ENCODE assay signal across 23 cellular contexts in genomic region chr7:111954056-111954455, GRCh38.
DNase-seq lines count a peak whose midpoint lies in the region; ATAC-seq and TF ChIP-seq lines count a peak whose summit lies in the region.
"Had no signal": no experiment of that assay in that cellular context is flagged by ENCODE, and none has a peak within 500 bp of the region (broad histone marks: within the 10 kb centered on the region; RNA-seq: fewer than 3 reads in every experiment).

No MANE protein-coding gene starts in this region.

- H3K4me1 ChIP-seq in H9 (ENCODE audit: insufficient read depth, low read length) (no peaks in the 10 kb centered on the region; the same call in 1 of the 2 replicates), breast epithelium (no peaks in the 10 kb centered on the region)
- H3K4me1 ChIP-seq: body of pancreas, colonic mucosa, Peyer's patch had no signal

- H2BK12ac ChIP-seq in H9 (ENCODE audit: insufficient read length, low read depth, low read length): no peak overlapping the region

- no CpG with 5 or more reads among the region's 5 CpGs for WGBS in H9 (ENCODE audit: extremely low coverage, insufficient read length, low lambda C conversion rate)

- H3K9me3 ChIP-seq in H9 (ENCODE audit: control insufficient read depth, low read depth, low read length) (no peaks in the 10 kb centered on the region), breast epithelium (no peaks in the 10 kb centered on the region)
- H3K9me3 ChIP-seq: body of pancreas, colonic mucosa, HAP-1, Peyer's patch had no signal

- peaks cover 0 to 2% (median 0%) of the 10 kb centered on the region in 3 experiments; a peak in 2 of 7 replicates for H3K36me3 Mint-ChIP-seq in H9 (ENCODE audit: insufficient read depth in 1 of 3, low read depth in 3 of 3)
- H3K36me3 Mint-ChIP-seq: activated naive CD8-positive, alpha-beta T cell treated with anti-CD3 and anti-CD28 coated beads, Interleukin-2, amount 10 ng/mL, durations not matched to agents 7 days and 5 days had no signal

- no peaks in the 10 kb centered on the region for H3K27me3 ChIP-seq in H9 (ENCODE audit: insufficient read depth, low read length)
- no peaks in the 10 kb centered on the region for H3K27me3 ChIP-seq in breast epithelium
- no peaks in the 10 kb centered on the region for H3K27me3 ChIP-seq in layer of hippocampus (ENCODE audit: control insufficient read depth, insufficient read depth, low read length)
- H3K27me3 ChIP-seq: body of pancreas, colonic mucosa, Peyer's patch had no signal

- H3K9ac ChIP-seq in H9 (ENCODE audit: extremely low read depth, insufficient read length, low read length): no peak overlapping the region

- no peak overlapping the region for H3K4me3 ChIP-seq in breast epithelium
- H3K4me3 ChIP-seq: body of pancreas, colonic mucosa, HAP-1, Peyer's patch, SK-N-MC had no signal

- no peak for DNase-seq in H9
- no peak for DNase-seq in breast epithelium (ENCODE audit: low spot score in 2 of 2)
- no peak for DNase-seq in sciatic nerve (ENCODE audit: low spot score)
- DNase-seq: activated CD4-positive, alpha-beta T cell treated with anti-CD3 and anti-CD28 coated beads, Interleukin-2, amount 50 U/mL, for 4 hours; activated CD8-positive, alpha-beta memory T cell treated with anti-CD3 and anti-CD28 coated beads, Interleukin-2, amount 50 U/mL, for 48 hours; activated naive CD8-positive, alpha-beta T cell treated with anti-CD3 and anti-CD28 coated beads, Interleukin-2, amount 10 ng/mL, durations not matched to agents 7 days and 5 days; CD4-positive, alpha-beta T cell; colonic mucosa; NCI-H1436 treated with DMSO at 0.1 percent for 48 hours; NCI-H524 treated with DMSO at 0.1 percent for 48 hours; occipital lobe; Peyer's patch; stimulated activated CD4-positive, alpha-beta T cell treated with anti-CD3 and anti-CD28 coated beads, Interleukin-12 subunit alpha, Interleukin-12 subunit beta, amount 100 ng/mL, for 4 hours; WERI-Rb-1 had no signal

- H3K27ac ChIP-seq in H9 (ENCODE audit: insufficient read length, low read depth, low read length) (no peak overlapping the region), breast epithelium (peak overlapping the region; percentile 27 to 44), layer of hippocampus (ENCODE audit: low read depth, low read length) (peak overlapping the region; percentile 73)
- H3K27ac ChIP-seq: colonic mucosa, Peyer's patch, SK-N-MC, WERI-Rb-1 had no signal

- H3K23me2 ChIP-seq in H9 (ENCODE audit: insufficient read length, low read depth, low read length, poor library complexity, severe bottlenecking): no peaks in the 10 kb centered on the region

- no peak overlapping the region for H2AFZ ChIP-seq in H9 (ENCODE audit: low read length)

- peak overlapping the region in 2 of 3 experiments; percentile 9 to 33; a peak in 1 of 7 replicates for H3K27ac Mint-ChIP-seq in H9
- H3K27ac Mint-ChIP-seq: activated naive CD8-positive, alpha-beta T cell treated with anti-CD3 and anti-CD28 coated beads, Interleukin-2, amount 10 ng/mL, durations not matched to agents 7 days and 5 days; CD4-positive, alpha-beta T cell; stimulated activated naive CD8-positive, alpha-beta T cell treated with anti-CD3 and anti-CD28 coated beads, Interleukin-15, Interleukin-2, amounts not matched to agents 100 ng/mL and 50 ng/mL, for 24 hours; type B pancreatic cell had no signal

- no peak overlapping the region for H2BK20ac ChIP-seq in H9 (ENCODE audit: low read depth, low read length, poor library complexity, severe bottlenecking)

- peak; percentile 29 for ATAC-seq in sciatic nerve
- ATAC-seq in GM18502 (IDR thresholded peaks at IDR 0.05; ENCODE audit: poor library complexity, unreplicated experiment): no peak
- ATAC-seq in GM18868 (IDR thresholded peaks at IDR 0.05; ENCODE audit: unreplicated experiment): no peak
- no peak for ATAC-seq in HG02938 (IDR thresholded peaks at IDR 0.05; ENCODE audit: unreplicated experiment)
- ATAC-seq: body of pancreas had no signal

- no peak overlapping the region for H2BK15ac ChIP-seq in H9 (ENCODE audit: low read depth, low read length)

- H3K14ac ChIP-seq in H9 (ENCODE audit: insufficient read depth, low read length): no peak overlapping the region

- H2BK120ac ChIP-seq in H9 (ENCODE audit: low read depth, low read length, poor library complexity, severe bottlenecking): no peak overlapping the region

- no peaks in the 10 kb centered on the region for H3K79me2 ChIP-seq in H9 (ENCODE audit: insufficient read depth, low read length)

- no peak overlapping the region for H3K4me2 ChIP-seq in H9 (ENCODE audit: insufficient read depth, insufficient read length, low read length)

- no peak overlapping the region for H3K18ac ChIP-seq in H9 (ENCODE audit: insufficient read length, low read depth, low read length)

- H2AK5ac ChIP-seq in H9 (ENCODE audit: insufficient read length, low read length): no peak overlapping the region

- H4K8ac ChIP-seq in H9 (replicated peaks; ENCODE audit: insufficient read length, low read depth, low read length): no peak overlapping the region

- H2BK5ac ChIP-seq in H9 (ENCODE audit: insufficient read length, low read length): no peak overlapping the region

- no peak overlapping the region for H3K23ac ChIP-seq in H9 (ENCODE audit: insufficient read length, low read depth, low read length)

- H3K9me3 Mint-ChIP-seq in H9: no peaks in the 10 kb centered on the region
- H3K9me3 Mint-ChIP-seq: activated naive CD8-positive, alpha-beta T cell treated with anti-CD3 and anti-CD28 coated beads, Interleukin-2, amount 10 ng/mL, durations not matched to agents 7 days and 5 days; CD4-positive, alpha-beta T cell; stimulated activated naive CD8-positive, alpha-beta T cell treated with anti-CD3 and anti-CD28 coated beads, Interleukin-15, Interleukin-2, amounts not matched to agents 100 ng/mL and 50 ng/mL, for 24 hours; type B pancreatic cell had no signal

- no peak overlapping the region for H3K56ac ChIP-seq in H9 (ENCODE audit: insufficient read length, low read depth, low read length)

- H4K5ac ChIP-seq in H9 (ENCODE audit: insufficient read length, low read depth, low read length): no peak overlapping the region

- H3K4me3 Mint-ChIP-seq in H9: no peak overlapping the region
- H3K4me3 Mint-ChIP-seq: activated naive CD8-positive, alpha-beta T cell treated with anti-CD3 and anti-CD28 coated beads, Interleukin-2, amount 10 ng/mL, durations not matched to agents 7 days and 5 days; CD4-positive, alpha-beta T cell; stimulated activated naive CD8-positive, alpha-beta T cell treated with anti-CD3 and anti-CD28 coated beads, Interleukin-15, Interleukin-2, amounts not matched to agents 100 ng/mL and 50 ng/mL, for 24 hours; type B pancreatic cell had no signal

- no peaks in the 10 kb centered on the region for H3K79me1 ChIP-seq in H9 (ENCODE audit: insufficient read depth, low read depth, low read length, poor library complexity, severe bottlenecking)

- TF ChIP-seq CTCF in H9 (conservative IDR thresholded peaks at IDR 0.05) (no peak), breast epithelium (IDR thresholded peaks at IDR 0.05) (no peak)

- H4K20me1 ChIP-seq in H9 (ENCODE audit: control insufficient read depth, insufficient read depth, insufficient read length): no peaks in the 10 kb centered on the region

- no peak overlapping the region for H4K91ac ChIP-seq in H9 (ENCODE audit: insufficient read length, low read depth, low read length)

- intact Hi-C loops in breast epithelium (cut with DNase I; ENCODE audit: low total_unique reads) (loop anchor here (5.0 kb wide), 1 partner anchor 693 kb away; no protein-coding TSS in a partner anchor), sciatic nerve (cut with DNase I) (no loop called here)

- H3K36me3 ChIP-seq in breast epithelium: no peaks in the 10 kb centered on the region
- H3K36me3 ChIP-seq: colonic mucosa, HAP-1, Peyer's patch, WERI-Rb-1 had no signal

- H3K4ac ChIP-seq in H9 (ENCODE audit: low read depth, low read length): no peak overlapping the region

- no peak for TF ChIP-seq POLR2A in breast epithelium (IDR thresholded peaks at IDR 0.05)

- peaks cover 11 to 21% of the 10 kb centered on the region in 2 experiments; a peak in 3 of 4 replicates for H3K4me1 Mint-ChIP-seq in H9
- H3K4me1 Mint-ChIP-seq: activated naive CD8-positive, alpha-beta T cell treated with anti-CD3 and anti-CD28 coated beads, Interleukin-2, amount 10 ng/mL, durations not matched to agents 7 days and 5 days had no signal

- H3K27me3 Mint-ChIP-seq in H9 (ENCODE audit: low read depth): no peaks in the 10 kb centered on the region
- H3K27me3 Mint-ChIP-seq: CD4-positive, alpha-beta T cell; type B pancreatic cell had no signal

- no peak overlapping the region for H3T11ph ChIP-seq in H9 (ENCODE audit: low read length)
